In the genomic region with DNA sequence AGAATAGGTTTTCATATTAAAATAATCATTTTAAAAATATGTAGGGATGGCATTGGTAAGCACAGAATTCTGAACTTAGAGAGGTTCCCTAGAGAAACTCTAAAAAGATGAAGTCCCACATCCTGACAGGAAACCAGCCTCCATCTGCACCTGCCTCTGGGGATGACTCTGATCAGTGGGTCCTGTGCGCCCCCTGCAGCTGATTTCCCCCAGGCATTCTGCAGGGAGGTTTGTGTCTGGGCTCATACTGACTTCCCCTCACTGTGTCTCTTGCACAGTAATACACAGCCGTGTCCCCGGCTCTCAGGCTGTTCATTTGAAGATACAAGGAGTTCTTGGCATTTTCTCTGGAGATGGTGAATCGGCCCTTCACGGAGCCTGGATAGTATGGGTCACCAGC, we compare ENCODE assay signal across 18 cellular contexts.
DNase-seq lines count a peak whose midpoint lies in the region; ATAC-seq and TF ChIP-seq lines count a peak whose summit lies in the region.
"Had no signal": no experiment of that assay in that cellular context is flagged by ENCODE, and none has a peak within 500 bp of the region (broad histone marks: within the 10 kb centered on the region; RNA-seq: fewer than 3 reads in every experiment).

No MANE protein-coding gene starts in this region.

- H3K9me3 ChIP-seq in Panc1 (ENCODE audit: control insufficient read depth, insufficient read depth, low read depth, low read length) (no peaks in the 10 kb centered on the region), BE2C (no peaks in the 10 kb centered on the region)
- H3K9me3 ChIP-seq: tibial artery had no signal

- POLR2A ChIA-PET in Panc1 (lab: Charles Lee): no interaction called here
- POLR2A ChIA-PET in naive thymus-derived CD8-positive, alpha-beta T cell (lab: Charles Lee): no interaction called here

- DNase-seq in activated effector memory CD4-positive, alpha-beta T cell treated with anti-CD3 and anti-CD28 coated beads, Interleukin-2, amount 50 U/mL, for 16 hours: peak; percentile 69
- DNase-seq in activated effector memory CD4-positive, alpha-beta T cell treated with Interleukin-2 at 50 U/mL for 16 hours: no peak
- DNase-seq in GM10266 (ENCODE audit: extremely low spot score) (no peak), Panc1 (ENCODE audit: low read depth, low spot score) (no peak), BE2C (no peak)
- DNase-seq in naive thymus-derived CD8-positive, alpha-beta T cell: peak in 5 of 10 donors; percentile 23 to 56 (median 40)
- DNase-seq: DMS 273 treated with DMSO at 0.1 percent for 48 hours, HCEC 1CT, islet precursor cell, mesendoderm, NCI-H510A, tibial artery had no signal

- H3K4me3 ChIP-seq in Panc1 (ENCODE audit: low read depth in 2 of 2, low read length in 2 of 2) (no peak overlapping the region), BE2C (ENCODE audit: low read depth, low read length) (no peak overlapping the region)
- H3K4me3 ChIP-seq: tibial artery had no signal

- H3K27ac Mint-ChIP-seq in naive thymus-derived CD8-positive, alpha-beta T cell: peak overlapping the region in 6 of 10 donors; percentile 8 to 82 (median 72)
- H3K27ac Mint-ChIP-seq: brain; dendritic cell treated with granulocyte-macrophage colony-stimulating factor and Interleukin-4, amounts not matched to agents 40 ng/mL and 50 ng/mL, for 4 days; WTC11 had no signal

- H3K36me3 ChIP-seq in Panc1 (ENCODE audit: control insufficient read depth, insufficient read depth, low read length): no peaks in the 10 kb centered on the region
- no peaks in the 10 kb centered on the region for H3K36me3 ChIP-seq in BE2C
- H3K36me3 ChIP-seq: tibial artery had no signal

- ATAC-seq in Panc1: no peak
- ATAC-seq in naive thymus-derived CD8-positive, alpha-beta T cell: no peak
- ATAC-seq in activated CD4-positive, CD25-positive, alpha-beta regulatory T cell treated with anti-CD3 and anti-CD28 coated beads, Interleukin-2, amount 50 U/mL, for 24 hours: no peak
- ATAC-seq in GM21529 (IDR thresholded peaks at IDR 0.05; ENCODE audit: unreplicated experiment): no peak
- ATAC-seq: WTC11 had no signal

- H3K27me3 ChIP-seq in Panc1 (ENCODE audit: control insufficient read depth, insufficient read depth, low read length) (no peaks in the 10 kb centered on the region), BE2C (no peaks in the 10 kb centered on the region)

- CTCF ChIA-PET in Panc1 (lab: Charles Lee): no interaction called here

- peak; percentile 42 for TF ChIP-seq CTCF in GM10266 (IDR thresholded peaks at IDR 0.05; ENCODE audit: control insufficient read depth, insufficient read depth, low read depth, missing control alignments)
- TF ChIP-seq CTCF in Panc1 (IDR thresholded peaks at IDR 0.05): 0 out of 2 replicates have a peak, but pooled peaks have one; percentile 12
- no peak for TF ChIP-seq CTCF in BE2C (IDR thresholded peaks at IDR 0.05; ENCODE audit: low read depth, low read length)

- no peak overlapping the region for H3K27ac ChIP-seq in Panc1 (ENCODE audit: low read length)
- H3K27ac ChIP-seq: tibial artery had no signal

- H3K36me3 Mint-ChIP-seq in naive thymus-derived CD8-positive, alpha-beta T cell: no peaks in the 10 kb centered on the region
- H3K36me3 Mint-ChIP-seq: brain, IgD-negative memory B cell had no signal

- intact Hi-C loops in Panc1 (cut with micrococcal nuclease; ENCODE audit: unreplicated experiment): no loop called here

- H3K4me1 Mint-ChIP-seq in naive thymus-derived CD8-positive, alpha-beta T cell: peaks cover 11 to 24% (median 20%) of the 10 kb centered on the region in 4 donors
- H3K4me1 Mint-ChIP-seq: brain, WTC11 had no signal

- in situ Hi-C loops in Panc1 (cut with HindIII; ENCODE audit: low pct_unique_long_range_greater_than_20kb, low sequenced_read_pairs): no loop called here

- BruUV-seq in Panc1 (replicated peaks; lab: Mats Ljungman, UMichigan): no TSS peak

- H3K4me1 ChIP-seq in Panc1 (ENCODE audit: control insufficient read depth, insufficient read depth, low read length) (no peaks in the 10 kb centered on the region), BE2C (no peaks in the 10 kb centered on the region)
- H3K4me1 ChIP-seq: tibial artery had no signal

- no peaks in the 10 kb centered on the region for H3K9me3 Mint-ChIP-seq in naive thymus-derived CD8-positive, alpha-beta T cell
- H3K9me3 Mint-ChIP-seq: dendritic cell treated with granulocyte-macrophage colony-stimulating factor and Interleukin-4, amounts not matched to agents 40 ng/mL and 50 ng/mL, for 4 days had no signal

- H3K4me3 Mint-ChIP-seq in naive thymus-derived CD8-positive, alpha-beta T cell: peak overlapping the region in 3 of 10 donors; percentile 14 to 58 (median 14)
- H3K4me3 Mint-ChIP-seq: brain; dendritic cell treated with granulocyte-macrophage colony-stimulating factor and Interleukin-4, amounts not matched to agents 40 ng/mL and 50 ng/mL, for 4 days; WTC11 had no signal

- peaks cover 0 to 12% (median 0%) of the 10 kb centered on the region in 5 donors for H3K27me3 Mint-ChIP-seq in naive thymus-derived CD8-positive, alpha-beta T cell
- H3K27me3 Mint-ChIP-seq: brain had no signal
